In the genomic region with DNA sequence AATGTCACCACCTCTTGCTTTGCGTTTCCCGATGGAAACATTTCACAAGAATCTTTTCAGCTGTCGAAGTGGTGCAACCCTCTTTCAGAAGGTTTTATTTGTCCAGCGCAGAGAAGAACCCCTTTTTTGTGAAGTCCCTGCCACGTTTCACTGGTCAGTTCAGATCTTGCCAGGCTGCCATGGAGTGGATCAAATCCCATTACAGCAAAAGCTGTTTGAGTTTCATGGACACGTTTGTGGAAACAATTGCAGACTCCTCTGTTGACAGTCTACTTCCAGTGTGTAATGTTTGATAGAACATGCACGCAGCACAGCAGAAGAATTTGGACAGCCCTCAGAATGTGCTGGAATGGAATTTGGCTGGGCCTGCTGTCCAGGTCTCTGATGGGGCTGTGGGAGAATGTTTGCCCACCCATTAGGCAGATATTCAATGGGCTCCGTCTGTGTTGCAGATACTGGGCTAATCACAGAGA, we compare ENCODE assay signal across 22 cellular contexts.
DNase-seq lines count a peak whose midpoint lies in the region; ATAC-seq, FAIRE-seq and TF ChIP-seq lines count a peak whose summit lies in the region.
"Had no signal": no experiment of that assay in that cellular context is flagged by ENCODE, and none has a peak within 500 bp of the region (broad histone marks: within the 10 kb centered on the region; RNA-seq: fewer than 3 reads in every experiment).

No MANE protein-coding gene starts in this region.

- H3K4me1 Mint-ChIP-seq in MCF 10A (ENCODE audit: insufficient read depth, unreplicated experiment) = no peaks in the 10 kb centered on the region
- H3K4me1 Mint-ChIP-seq in T-helper 2 cell treated with Interferon-gamma antibody and Interleukin-4, amounts not matched to agents 5 μg/mL and 100 μg/mL, for 36 hours (ENCODE audit: low read depth) = peaks cover under 1% of the 10 kb centered on the region

- no peaks in the 10 kb centered on the region for H3K27me3 Mint-ChIP-seq in MCF 10A (ENCODE audit: insufficient read depth, unreplicated experiment)
- H3K27me3 Mint-ChIP-seq in T-helper 2 cell treated with Interferon-gamma antibody and Interleukin-4, amounts not matched to agents 5 μg/mL and 100 μg/mL, for 36 hours (ENCODE audit: low read depth) = no peaks in the 10 kb centered on the region
- H3K27me3 Mint-ChIP-seq: naive B cell had no signal

- WGBS in HepG2 (ENCODE audit: low lambda C conversion rate) = 77% methylated on average over 8 of the region's 8 CpGs
- WGBS in suprapubic skin = 75% methylated on average over 7 of the region's 8 CpGs

- in situ Hi-C loops in HepG2 (cut with HindIII; ENCODE audit: extremely low pct_ligation_motif_present, low pct_unique_long_range_greater_than_20kb) = no loop called here

- no peak overlapping the region for H3K9ac ChIP-seq in fibroblast of lung (ENCODE audit: insufficient read depth, low read length)
- no peak overlapping the region for H3K9ac ChIP-seq in HepG2 (ENCODE audit: insufficient read depth, low read depth, low read length)

- H2AFZ ChIP-seq in fibroblast of lung (ENCODE audit: low read length) (no peak overlapping the region), HepG2 (ENCODE audit: low read length) (no peak overlapping the region)
- H2AFZ ChIP-seq: PC-9 had no signal

- H3K27ac ChIP-seq in fibroblast of lung (ENCODE audit: insufficient read depth, low read length) (peak overlapping the region; percentile 38), HepG2 (ENCODE audit: extremely low read length, insufficient read depth, low read length) (no peak overlapping the region), suprapubic skin (peak overlapping the region; percentile 10)
- H3K27ac ChIP-seq: HL-60, ovary, PC-9, SK-N-MC had no signal

- ATAC-seq in HepG2 = no peak

- H3K9me3 ChIP-seq in fibroblast of lung (ENCODE audit: control insufficient read depth, insufficient read depth, low read depth, low read length) = no peaks in the 10 kb centered on the region
- peaks cover 4% of the 10 kb centered on the region for H3K9me3 ChIP-seq in HepG2 (ENCODE audit: low read length)
- H3K9me3 ChIP-seq in suprapubic skin = no peaks in the 10 kb centered on the region
- H3K9me3 ChIP-seq: ovary had no signal

- H3K4me1 ChIP-seq in fibroblast of lung (ENCODE audit: control insufficient read depth, extremely low read depth, insufficient read depth, low read length) (peaks cover 26% of the 10 kb centered on the region), HepG2 (ENCODE audit: insufficient read depth, low read length) (no peaks in the 10 kb centered on the region), suprapubic skin (peaks cover 27% of the 10 kb centered on the region)

- TF ChIP-seq POLR2A in HepG2 (IDR thresholded peaks at IDR 0.05; ENCODE audit: insufficient read depth in 1 of 2, low read depth in 2 of 2, low read length in 2 of 2) (no peak), suprapubic skin (IDR thresholded peaks at IDR 0.05) (no peak)

- no peak for TF ChIP-seq RAD21 in HepG2 (CRISPR knock-in tag; IDR thresholded peaks at IDR 0.05)

- H3K4me3 Mint-ChIP-seq in MCF 10A (ENCODE audit: unreplicated experiment) = no peak overlapping the region
- no peak overlapping the region for H3K4me3 Mint-ChIP-seq in T-helper 2 cell treated with Interferon-gamma antibody and Interleukin-4, amounts not matched to agents 5 μg/mL and 100 μg/mL, for 36 hours
- H3K4me3 Mint-ChIP-seq: naive B cell had no signal

- no peak overlapping the region for H3K27ac Mint-ChIP-seq in MCF 10A (ENCODE audit: low read depth, unreplicated experiment)
- no peak overlapping the region for H3K27ac Mint-ChIP-seq in T-helper 2 cell treated with Interferon-gamma antibody and Interleukin-4, amounts not matched to agents 5 μg/mL and 100 μg/mL, for 36 hours

- FAIRE-seq in HepG2 (lab: Jason Lieb, UNC) = no peak
- FAIRE-seq: urothelium cell line had no signal

- CTCF ChIA-PET in HepG2 (lab: Yijun Ruan, JAX; ENCODE audit: low intra/inter-chr PET ratio, low total read pairs) (no interaction called here), MCF 10A (lab: Yijun Ruan, JAX) (no interaction called here)

- H3K36me3 ChIP-seq in fibroblast of lung (ENCODE audit: control insufficient read depth, insufficient read depth, low read length) (no peaks in the 10 kb centered on the region), HepG2 (replicated peaks in 1 of 2; ENCODE audit: control insufficient read depth in 1 of 2, insufficient read depth in 2 of 2, low read length in 2 of 2) (no peaks in the 10 kb centered on the region), suprapubic skin (no peaks in the 10 kb centered on the region)
- H3K36me3 ChIP-seq: ovary had no signal

- no peak overlapping the region for H3K4me2 ChIP-seq in fibroblast of lung (ENCODE audit: extremely low read depth, insufficient read depth, low read length)
- H3K4me2 ChIP-seq in HepG2 (ENCODE audit: low read depth, low read length) = no peak overlapping the region
- H3K4me2 ChIP-seq: PC-9 had no signal

- intact Hi-C loops in HepG2 (cut with micrococcal nuclease; ENCODE audit: unreplicated experiment) (no loop called here), MCF 10A (cut with micrococcal nuclease) (no loop called here)

- no peaks in the 10 kb centered on the region for H3K36me3 Mint-ChIP-seq in MCF 10A (ENCODE audit: insufficient read depth, unreplicated experiment)
- peaks cover 54% of the 10 kb centered on the region for H3K36me3 Mint-ChIP-seq in T-helper 2 cell treated with Interferon-gamma antibody and Interleukin-4, amounts not matched to agents 5 μg/mL and 100 μg/mL, for 36 hours (ENCODE audit: low read depth)

- H3K79me2 ChIP-seq in fibroblast of lung (ENCODE audit: control insufficient read depth, insufficient read depth, low read length) (peaks cover 14% of the 10 kb centered on the region), HepG2 (ENCODE audit: insufficient read depth, low read length) (peaks cover 2% of the 10 kb centered on the region)

- H3K9me3 Mint-ChIP-seq in MCF 10A (ENCODE audit: unreplicated experiment) = peaks cover 7% of the 10 kb centered on the region
- peaks cover 27% of the 10 kb centered on the region for H3K9me3 Mint-ChIP-seq in T-helper 2 cell treated with Interferon-gamma antibody and Interleukin-4, amounts not matched to agents 5 μg/mL and 100 μg/mL, for 36 hours

- DNase-seq in EH (ENCODE audit: low read depth) (peak; percentile 45), fibroblast of lung (ENCODE audit: low read depth in 2 of 2) (peak; percentile 37 to 77), HepG2 (ENCODE audit: low spot score) (peak; percentile 54), suprapubic skin (ENCODE audit: low spot score in 2 of 2) (no peak), cerebellar cortex (ENCODE audit: low spot score) (no peak), MCF 10A (ENCODE audit: unreplicated experiment) (no peak), dedifferentiated amniotic fluid mesenchymal stem cell (ENCODE audit: extremely low spot score) (no peak)
- DNase-seq in T-helper 2 cell treated with Interferon-gamma antibody and Interleukin-4, amounts not matched to agents 5 μg/mL and 100 μg/mL, for 36 hours (ENCODE audit: low spot score) = no peak
- DNase-seq: activated CD4-positive, alpha-beta T cell treated with anti-CD3 and anti-CD28 coated beads, Interleukin-2, amount 50 U/mL, for 4 hours; activated naive CD4-positive, alpha-beta T cell treated with anti-CD3 and anti-CD28 coated beads, Interleukin-2, amount 50 U/mL, for 16 hours; activated T-cell treated with anti-CD3 and anti-CD28 coated beads for 4 hours; COR-L47; effector CD4-positive, alpha-beta T cell; foreskin melanocyte; H7; naive B cell; PC-9; spleen had no signal

- BruUV-seq in HepG2 (replicated peaks; lab: Mats Ljungman, UMichigan) = no TSS peak
- no TSS peak for BruUV-seq in MCF 10A (replicated peaks; lab: Mats Ljungman, UMichigan)

- no peaks in the 10 kb centered on the region for H3K27me3 ChIP-seq in fibroblast of lung (ENCODE audit: control insufficient read depth, insufficient read depth, low read length)
- no peaks in the 10 kb centered on the region for H3K27me3 ChIP-seq in HepG2 (ENCODE audit: control insufficient read depth in 1 of 2, insufficient read depth in 2 of 2, low read length in 2 of 2)
- no peaks in the 10 kb centered on the region for H3K27me3 ChIP-seq in suprapubic skin
- H3K27me3 ChIP-seq: ovary, spleen had no signal

- POLR2A ChIA-PET in HepG2 (lab: Yijun Ruan, JAX) = no interaction called here
- POLR2A ChIA-PET in MCF 10A (lab: Yijun Ruan, JAX) = interaction anchor here (0.6 kb wide), 1 partner anchor 205 kb away, joined by 3 read pairs; no protein-coding TSS in a partner anchor

- H4K20me1 ChIP-seq in fibroblast of lung (ENCODE audit: control insufficient read depth, extremely low read depth, insufficient read depth, low read length) (no peaks in the 10 kb centered on the region), HepG2 (ENCODE audit: insufficient read depth, low read length) (no peaks in the 10 kb centered on the region)

- TF ChIP-seq CTCF in fibroblast of lung (conservative IDR thresholded peaks at IDR 0.05 in 1 of 2, IDR thresholded peaks at IDR 0.05 in 1 of 2; ENCODE audit: low read depth in 1 of 2, low read length in 2 of 2) = no peak
- TF ChIP-seq CTCF in HepG2 (CRISPR knock-in tag; IDR thresholded peaks at IDR 0.05) = no peak
- no peak for TF ChIP-seq CTCF in suprapubic skin (IDR thresholded peaks at IDR 0.05)
- no peak for TF ChIP-seq CTCF in MCF 10A (IDR thresholded peaks at IDR 0.05; ENCODE audit: unreplicated experiment)

- H3K4me3 ChIP-seq in fibroblast of lung (replicated peaks in 1 of 4; ENCODE audit: control extremely low read depth in 1 of 4, insufficient read depth in 1 of 4, low read depth in 3 of 4, low read length in 4 of 4) (no peak overlapping the region), HepG2 (replicated peaks in 1 of 3; ENCODE audit: insufficient read depth in 1 of 3, low read depth in 2 of 3, low read length in 3 of 3) (no peak overlapping the region), suprapubic skin (no peak overlapping the region)
- H3K4me3 ChIP-seq: ovary, PC-9, SK-N-MC, spleen had no signal

- TF ChIP-seq EP300 in HepG2 (IDR thresholded peaks at IDR 0.05; ENCODE audit: low read depth in 2 of 2, low read length in 2 of 2) (no peak), HepG2 (CRISPR knock-in tag; IDR thresholded peaks at IDR 0.05; ENCODE audit: borderline replicate concordance) (no peak), suprapubic skin (IDR thresholded peaks at IDR 0.05) (no peak)

TF ChIP-seq in HepG2, 621 proteins besides CTCF, POLR2A, EP300 and RAD21 (continues in another document):
- TF ChIP-seq, protein P1, sequence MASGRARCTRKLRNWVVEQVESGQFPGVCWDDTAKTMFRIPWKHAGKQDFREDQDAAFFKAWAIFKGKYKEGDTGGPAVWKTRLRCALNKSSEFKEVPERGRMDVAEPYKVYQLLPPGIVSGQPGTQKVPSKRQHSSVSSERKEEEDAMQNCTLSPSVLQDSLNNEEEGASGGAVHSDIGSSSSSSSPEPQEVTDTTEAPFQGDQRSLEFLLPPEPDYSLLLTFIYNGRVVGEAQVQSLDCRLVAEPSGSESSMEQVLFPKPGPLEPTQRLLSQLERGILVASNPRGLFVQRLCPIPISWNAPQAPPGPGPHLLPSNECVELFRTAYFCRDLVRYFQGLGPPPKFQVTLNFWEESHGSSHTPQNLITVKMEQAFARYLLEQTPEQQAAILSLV (CRISPR knock-in tag; IDR thresholded peaks at IDR 0.05; ENCODE audit: borderline replicate concordance) = no peak
- TF ChIP-seq ZNF772 (CRISPR knock-in tag; IDR thresholded peaks at IDR 0.05) = no peak

Comparison
In these comparisons a context has a peak if more than half of its experiments do, and no peak if none do; other contexts are left out.
1. DNase-seq: peak in EH (single experiment), fibroblast of lung (2 of 2) and HepG2 (single experiment); none in suprapubic skin (0 of 2), cerebellar cortex (single experiment), MCF 10A (single experiment), T-helper 2 cell treated with Interferon-gamma antibody and Interleukin-4, amounts not matched to agents 5 μg/mL and 100 μg/mL, for 36 hours (single experiment) and dedifferentiated amniotic fluid mesenchymal stem cell (single experiment).